In genomic region chr2:234003972-234004617, GRCh38 we compare ENCODE assay signal across 11 cellular contexts.
A peak's percentile ranks its signal among the peaks of the same experiment; 100 is the strongest.
DNase-seq lines count a peak whose midpoint lies in the region; ATAC-seq and TF ChIP-seq lines count a peak whose summit lies in the region.
"Had no signal": no experiment of that assay in that cellular context is flagged by ENCODE, and none has a peak within 500 bp of the region (broad histone marks: within the 10 kb centered on the region; RNA-seq: fewer than 3 reads in every experiment).

No MANE protein-coding gene starts in this region.

- DNase-seq in AG09309 (ENCODE audit: low read depth) (peak; percentile 78), HPDE6-E6E7 (ENCODE audit: extremely low spot score) (peak; percentile 84), glomerular visceral epithelial cell (ENCODE audit: extremely low spot score) (peak; percentile 95), NCI-H748 (lab: John Stamatoyannopoulos, UW; ENCODE audit: unreplicated experiment) (no peak), DMS114 treated with DMSO at 0.1 percent for 48 hours (lab: John Stamatoyannopoulos, UW; ENCODE audit: unreplicated experiment) (no peak), GM20000 (ENCODE audit: low spot score) (no peak)
- peak; percentile 20 for DNase-seq in T-helper 2 cell treated with Interferon-gamma antibody and Interleukin-4, amounts not matched to agents 5 μg/mL and 100 μg/mL, for 36 hours (ENCODE audit: low spot score)
- DNase-seq: midbrain had no signal

- H3K27ac Mint-ChIP-seq in T-helper 2 cell treated with Interferon-gamma antibody and Interleukin-4, amounts not matched to agents 5 μg/mL and 100 μg/mL, for 36 hours, result no peak overlapping the region
- H3K27ac Mint-ChIP-seq: activated T-helper 2 cell treated with anti-CD3 and anti-CD28 coated beads, Interferon-gamma antibody, Interleukin-2, Interleukin-4, amounts not matched to agents 10 μg/mL and 5 μg/mL and 100 μg/mL, durations not matched to agents 14 hours and 24 hours and 36 hours; IgD-negative memory B cell had no signal

- H3K36me3 Mint-ChIP-seq in T-helper 2 cell treated with Interferon-gamma antibody and Interleukin-4, amounts not matched to agents 5 μg/mL and 100 μg/mL, for 36 hours (ENCODE audit: low read depth), result no peaks in the 10 kb centered on the region
- H3K36me3 Mint-ChIP-seq: IgD-negative memory B cell had no signal

- no peak for ATAC-seq in HG03521 (IDR thresholded peaks at IDR 0.05; ENCODE audit: unreplicated experiment)

- TF ChIP-seq CTCF in AG09309 (IDR thresholded peaks at IDR 0.05; ENCODE audit: control insufficient read depth, insufficient read depth, low read depth, low read length, missing control alignments) (no peak), GM20000 (IDR thresholded peaks at IDR 0.05; ENCODE audit: extremely low read depth, missing control alignments) (no peak)

- H3K4me1 Mint-ChIP-seq in T-helper 2 cell treated with Interferon-gamma antibody and Interleukin-4, amounts not matched to agents 5 μg/mL and 100 μg/mL, for 36 hours (ENCODE audit: low read depth), result peaks cover 22% of the 10 kb centered on the region
- H3K4me1 Mint-ChIP-seq: IgD-negative memory B cell had no signal

- no peak overlapping the region for H3K4me3 ChIP-seq in AG09309 (ENCODE audit: control insufficient read depth, low read depth, low read length)

- H3K4me3 Mint-ChIP-seq in T-helper 2 cell treated with Interferon-gamma antibody and Interleukin-4, amounts not matched to agents 5 μg/mL and 100 μg/mL, for 36 hours, result no peak overlapping the region
- H3K4me3 Mint-ChIP-seq: IgD-negative memory B cell had no signal

- H3K27me3 Mint-ChIP-seq in T-helper 2 cell treated with Interferon-gamma antibody and Interleukin-4, amounts not matched to agents 5 μg/mL and 100 μg/mL, for 36 hours (ENCODE audit: low read depth), result peaks cover 61% of the 10 kb centered on the region

- H3K9me3 Mint-ChIP-seq in T-helper 2 cell treated with Interferon-gamma antibody and Interleukin-4, amounts not matched to agents 5 μg/mL and 100 μg/mL, for 36 hours, result no peaks in the 10 kb centered on the region
- H3K9me3 Mint-ChIP-seq: activated T-helper 2 cell treated with anti-CD3 and anti-CD28 coated beads, Interferon-gamma antibody, Interleukin-2, Interleukin-4, amounts not matched to agents 10 μg/mL and 5 μg/mL and 100 μg/mL, durations not matched to agents 14 hours and 24 hours and 36 hours had no signal

Comparison
In these comparisons a context has a peak if more than half of its experiments do, and no peak if none do; other contexts are left out.
1. DNase-seq: peak in AG09309 (single experiment), HPDE6-E6E7 (single experiment), T-helper 2 cell treated with Interferon-gamma antibody and Interleukin-4, amounts not matched to agents 5 μg/mL and 100 μg/mL, for 36 hours (single experiment) and glomerular visceral epithelial cell (single experiment); none in NCI-H748 (single experiment), DMS114 treated with DMSO at 0.1 percent for 48 hours (single experiment) and GM20000 (single experiment).